ENCODE assay signal across 29 cellular contexts in the genomic region with DNA sequence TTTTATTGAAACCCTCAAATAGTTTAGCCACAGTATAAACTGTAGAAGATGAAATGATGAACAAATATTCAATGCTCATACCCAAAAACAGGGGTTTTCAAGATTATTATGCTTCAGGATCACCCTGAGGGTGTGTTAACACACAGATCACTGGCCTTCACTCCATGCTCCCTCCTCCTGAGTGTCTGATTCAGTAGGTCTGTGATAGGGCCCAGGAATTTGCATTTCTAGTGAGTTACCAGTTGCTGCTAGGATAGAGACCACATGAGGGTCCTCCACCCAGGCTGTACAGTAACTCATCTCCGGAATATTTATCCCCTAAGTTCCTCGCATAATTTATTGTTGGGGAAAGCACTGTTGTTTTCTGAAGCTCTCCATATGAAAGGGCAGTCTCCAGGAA.
"Had no signal": no experiment of that assay in that cellular context is flagged by ENCODE, and none has a peak within 500 bp of the region (broad histone marks: within the 10 kb centered on the region; RNA-seq: fewer than 3 reads in every experiment).

No MANE protein-coding gene starts in this region.

- H3K4me1 ChIP-seq: left ventricle myocardium inferior, neural progenitor cell, pancreas, prostate gland, stomach, testis, thyroid gland, transverse colon, upper lobe of left lung, vagina had no signal

- H2AFZ ChIP-seq: neural progenitor cell had no signal

- H3K4me2 ChIP-seq: neural progenitor cell had no signal

- H3K4me3 ChIP-seq: left ventricle myocardium inferior, lung, neural progenitor cell, pancreas, prostate gland, skin epidermis, stomach, testis, thyroid gland, transverse colon, upper lobe of left lung, vagina had no signal

- DNase-seq: hypothalamus; islet precursor cell; left ventricle myocardium inferior; mesendoderm; naive B cell; natural killer cell; nephron progenitor cell; pancreas; posterior cingulate gyrus; retina; right cardiac atrium; stimulated activated CD4-positive, alpha-beta T cell treated with anti-CD3 and anti-CD28 coated beads, Interleukin-12 subunit alpha, Interleukin-12 subunit beta, amount 100 ng/mL, for 4 hours; stimulated activated CD4-positive, alpha-beta T cell treated with anti-CD3 and anti-CD28 coated beads, Interleukin-15, amount 100 ng/mL, for 24 hours; stimulated activated CD4-positive, alpha-beta T cell treated with anti-CD3 and anti-CD28 coated beads, Interleukin-2, amount 100 ng/mL, for 24 hours; stimulated activated CD4-positive, alpha-beta T cell treated with anti-CD3 and anti-CD28 coated beads, Interleukin-4, amount 100 ng/mL, for 1 hour; stimulated activated naive B cell treated with anti-CD40 and anti-IgM and Interleukin-4, amounts not matched to agents 10 μg/mL and 1 μg/mL and 100 μg/mL, for 72 hours; stimulated activated naive CD8-positive, alpha-beta T cell treated with anti-CD3 and anti-CD28 coated beads, Interleukin-15, Interleukin-2, amounts not matched to agents 100 U/mL and 50 U/mL, for 24 hours; stomach; testis; thyroid gland; transverse colon; upper lobe of left lung had no signal

- H3K9me3 Mint-ChIP-seq: natural killer cell; nephron progenitor cell; stimulated activated naive B cell treated with anti-CD40 and anti-IgM and Interleukin-4, amounts not matched to agents 10 μg/mL and 1 μg/mL and 100 μg/mL, for 72 hours had no signal

- H3K27ac ChIP-seq: left ventricle myocardium inferior, neural progenitor cell, pancreas, prostate gland, skin epidermis, stomach, testis, thyroid gland, transverse colon, upper lobe of left lung, vagina had no signal

- H3K36me3 Mint-ChIP-seq: mesothelial cell of epicardium; naive B cell; natural killer cell; neural progenitor cell; stimulated activated naive B cell treated with anti-CD40 and anti-IgM and Interleukin-4, amounts not matched to agents 10 μg/mL and 1 μg/mL and 100 μg/mL, for 72 hours had no signal

- H3K27me3 ChIP-seq: neural progenitor cell, pancreas, stomach, testis, thyroid gland, transverse colon, upper lobe of left lung, vagina had no signal

- H3K4me3 Mint-ChIP-seq: mesothelial cell of epicardium; naive B cell; natural killer cell; nephron progenitor cell; neural progenitor cell; stimulated activated naive B cell treated with anti-CD40 and anti-IgM and Interleukin-4, amounts not matched to agents 10 μg/mL and 1 μg/mL and 100 μg/mL, for 72 hours had no signal

- H3K4me1 Mint-ChIP-seq: mesothelial cell of epicardium, natural killer cell, nephron progenitor cell had no signal

- H3K27ac Mint-ChIP-seq: mesothelial cell of epicardium; natural killer cell; nephron progenitor cell; neural progenitor cell; stimulated activated naive B cell treated with anti-CD40 and anti-IgM and Interleukin-4, amounts not matched to agents 10 μg/mL and 1 μg/mL and 100 μg/mL, for 72 hours had no signal

- H3K36me3 ChIP-seq: left ventricle myocardium inferior, neural progenitor cell, pancreas, prostate gland, stomach, thyroid gland, transverse colon, upper lobe of left lung, vagina had no signal

- ATAC-seq: natural killer cell; pancreas; right cardiac atrium; sciatic nerve; stimulated activated naive B cell treated with anti-CD40 and anti-IgM and Interleukin-4, amounts not matched to agents 10 μg/mL and 1 μg/mL and 100 μg/mL, for 72 hours; stimulated activated naive CD8-positive, alpha-beta T cell treated with anti-CD3 and anti-CD28 coated beads, Interleukin-15, Interleukin-2, amounts not matched to agents 100 U/mL and 50 U/mL, for 24 hours had no signal

- H3K9me3 ChIP-seq: left ventricle myocardium inferior, pancreas, prostate gland, stomach, testis, thyroid gland, transverse colon, upper lobe of left lung, vagina had no signal
